8 cellular contexts compared by ENCODE assay signal in the genomic region with DNA sequence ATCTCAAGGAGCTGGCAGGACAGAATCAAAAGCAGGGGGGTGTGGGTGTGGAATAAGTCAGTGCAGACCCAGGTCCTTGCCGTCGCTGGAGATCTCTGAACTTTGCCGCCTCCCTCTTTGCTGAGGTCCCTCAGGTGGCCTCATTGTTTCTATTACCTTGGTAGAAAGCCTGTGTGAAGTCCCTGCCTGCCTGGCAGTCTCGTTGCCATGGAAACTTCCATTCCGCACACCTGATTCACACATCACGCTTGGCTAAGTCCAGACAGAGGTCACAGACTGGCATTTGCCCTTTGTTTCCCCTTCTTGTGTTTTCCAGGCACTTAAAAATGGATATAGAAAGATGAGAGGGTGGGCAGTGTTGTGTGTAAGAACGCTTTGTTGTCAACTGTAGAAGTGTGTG.
DNase-seq lines count a peak whose midpoint lies in the region; ATAC-seq and TF ChIP-seq lines count a peak whose summit lies in the region.

No MANE protein-coding gene starts in this region.

- H3K4me3 Mint-ChIP-seq in activated CD4-positive, alpha-beta T cell treated with anti-CD3 and anti-CD28 coated beads for 36 hours = no peak overlapping the region
- no peak overlapping the region for H3K4me3 Mint-ChIP-seq in stimulated activated memory B cell treated with anti-CD40 and anti-IgM and Interleukin-4, amounts not matched to agents 10 μg/mL and 1 μg/mL and 100 μg/mL, for 72 hours

- H3K27ac Mint-ChIP-seq in activated CD4-positive, alpha-beta T cell treated with anti-CD3 and anti-CD28 coated beads for 36 hours = no peak overlapping the region
- no peak overlapping the region for H3K27ac Mint-ChIP-seq in stimulated activated memory B cell treated with anti-CD40 and anti-IgM and Interleukin-4, amounts not matched to agents 10 μg/mL and 1 μg/mL and 100 μg/mL, for 72 hours

- H3K9me3 Mint-ChIP-seq in activated CD4-positive, alpha-beta T cell treated with anti-CD3 and anti-CD28 coated beads for 36 hours (ENCODE audit: low read depth) = peaks cover 5% of the 10 kb centered on the region
- H3K9me3 Mint-ChIP-seq in stimulated activated memory B cell treated with anti-CD40 and anti-IgM and Interleukin-4, amounts not matched to agents 10 μg/mL and 1 μg/mL and 100 μg/mL, for 72 hours = peaks cover 8% of the 10 kb centered on the region

- peaks cover 2% of the 10 kb centered on the region for H3K27me3 Mint-ChIP-seq in activated CD4-positive, alpha-beta T cell treated with anti-CD3 and anti-CD28 coated beads for 36 hours
- no peaks in the 10 kb centered on the region for H3K27me3 Mint-ChIP-seq in stimulated activated memory B cell treated with anti-CD40 and anti-IgM and Interleukin-4, amounts not matched to agents 10 μg/mL and 1 μg/mL and 100 μg/mL, for 72 hours

- H3K4me1 ChIP-seq in prostate gland (replicated peaks) = no peaks in the 10 kb centered on the region

- peaks cover 6% of the 10 kb centered on the region for H3K4me1 Mint-ChIP-seq in activated CD4-positive, alpha-beta T cell treated with anti-CD3 and anti-CD28 coated beads for 36 hours
- H3K4me1 Mint-ChIP-seq in stimulated activated memory B cell treated with anti-CD40 and anti-IgM and Interleukin-4, amounts not matched to agents 10 μg/mL and 1 μg/mL and 100 μg/mL, for 72 hours = no peaks in the 10 kb centered on the region

- TF ChIP-seq POLR2A in prostate gland (IDR thresholded peaks at IDR 0.05) = no peak

- no peaks in the 10 kb centered on the region for H3K9me3 ChIP-seq in prostate gland

- CTCF ChIA-PET in activated CD4-positive, alpha-beta T cell treated with anti-CD3 and anti-CD28 coated beads for 36 hours (lab: Charles Lee) = no interaction called here

- WGBS in prostate gland = 38% methylated on average over 7 of the region's 7 CpGs

- no peaks in the 10 kb centered on the region for H3K27me3 ChIP-seq in prostate gland (replicated peaks; ENCODE audit: insufficient read depth)

- POLR2A ChIA-PET in activated CD4-positive, alpha-beta T cell treated with anti-CD3 and anti-CD28 coated beads for 36 hours (lab: Charles Lee) = no interaction called here

- peak; percentile 26 for DNase-seq in activated CD4-positive, alpha-beta T cell treated with anti-CD3 and anti-CD28 coated beads for 36 hours
- DNase-seq in activated CD4-positive, alpha-beta T cell treated with anti-CD3 and anti-CD28 coated beads for 4 hours = no peak
- DNase-seq in Jurkat, Clone E6-1 (ENCODE audit: low read depth, low spot score) = peak; percentile 70
- DNase-seq in choroid plexus epithelial cell (ENCODE audit: low read depth) = peak; percentile 42
- DNase-seq in epidermal melanocyte (ENCODE audit: insufficient read length, low spot score) = no peak
- no peak for DNase-seq in prostate gland (ENCODE audit: low spot score)
- no peak for DNase-seq in activated gamma-delta T cell (lab: John Stamatoyannopoulos, UW)

- no peaks in the 10 kb centered on the region for H3K36me3 Mint-ChIP-seq in activated CD4-positive, alpha-beta T cell treated with anti-CD3 and anti-CD28 coated beads for 36 hours (ENCODE audit: low read depth)
- H3K36me3 Mint-ChIP-seq in stimulated activated memory B cell treated with anti-CD40 and anti-IgM and Interleukin-4, amounts not matched to agents 10 μg/mL and 1 μg/mL and 100 μg/mL, for 72 hours = no peaks in the 10 kb centered on the region

- no peak overlapping the region for H3K4me3 ChIP-seq in Jurkat, Clone E6-1 (ENCODE audit: low read length)
- no peak overlapping the region for H3K4me3 ChIP-seq in choroid plexus epithelial cell (ENCODE audit: low read depth, low read length)
- no peak overlapping the region for H3K4me3 ChIP-seq in prostate gland

- no peak overlapping the region for H3K27ac ChIP-seq in prostate gland

- no peaks in the 10 kb centered on the region for H3K36me3 ChIP-seq in prostate gland

- TF ChIP-seq CTCF in choroid plexus epithelial cell (conservative IDR thresholded peaks at IDR 0.05; ENCODE audit: low read depth, low read length) = no peak
- no peak for TF ChIP-seq CTCF in prostate gland (IDR thresholded peaks at IDR 0.05)

- intact Hi-C loops in activated CD4-positive, alpha-beta T cell treated with anti-CD3 and anti-CD28 coated beads for 36 hours (cut with DNase I, micrococcal nuclease) = no loop called here
- intact Hi-C loops in prostate gland (cut with DNase I) = no loop called here

- ATAC-seq in activated CD4-positive, alpha-beta T cell treated with anti-CD3 and anti-CD28 coated beads for 36 hours = peak; percentile 44
- peak; percentile 27 for ATAC-seq in stimulated activated memory B cell treated with anti-CD40 and anti-IgM and Interleukin-4, amounts not matched to agents 10 μg/mL and 1 μg/mL and 100 μg/mL, for 72 hours

Comparison
In these comparisons a context has a peak if more than half of its experiments do, and no peak if none do; other contexts are left out.
1. DNase-seq: peak in activated CD4-positive, alpha-beta T cell treated with anti-CD3 and anti-CD28 coated beads for 36 hours (single experiment), Jurkat, Clone E6-1 (single experiment) and choroid plexus epithelial cell (single experiment); none in activated CD4-positive, alpha-beta T cell treated with anti-CD3 and anti-CD28 coated beads for 4 hours (0 of 2), epidermal melanocyte (single experiment), prostate gland (single experiment) and activated gamma-delta T cell (single experiment).